Comparison of ENCODE assay signal across 1 cellular context in genomic region chr2:223635080-223635479, GRCh38.
A peak's percentile ranks its signal among the peaks of the same experiment; 100 is the strongest.
TF ChIP-seq lines count a peak whose summit lies in the region.

No MANE protein-coding gene starts in this region.

TF ChIP-seq in K562, 482 proteins besides CTCF, POLR2A, EP300 and RAD21 (continued from another document):
- TF ChIP-seq MAFF (IDR thresholded peaks at IDR 0.05; ENCODE audit: low read length) (peak; percentile 69), MAFG (tag; conservative IDR thresholded peaks at IDR 0.05) (peak; percentile 71), LCOR (CRISPR knock-in tag; IDR thresholded peaks at IDR 0.05) (no peak)
